8 cellular contexts compared by ENCODE assay signal in genomic region chr12:48156648-48157015, GRCh38. TPM values are rescaled to one million over a fixed set of nuclear protein-coding genes. Genes with fewer than 3 reads are reported as not detected.
A peak's percentile ranks its signal among the peaks of the same experiment; 100 is the strongest.
DNase-seq lines count a peak whose midpoint lies in the region; ATAC-seq, FAIRE-seq and TF ChIP-seq lines count a peak whose summit lies in the region.

No MANE protein-coding gene starts in this region.

- BruUV-seq in Panc1 (replicated peaks; lab: Mats Ljungman, UMichigan), result no TSS peak

- H3K4me1 Mint-ChIP-seq in CD8-positive, alpha-beta T cell (ENCODE audit: low read depth), result peaks cover 50% of the 10 kb centered on the region

- no peak for DNase-seq in CD8-positive, alpha-beta T cell
- DNase-seq in Panc1 (ENCODE audit: low read depth, low spot score), result no peak
- no peak for DNase-seq in epithelial cell of prostate (ENCODE audit: low read depth, low spot score)
- DNase-seq in osteoblast (ENCODE audit: insufficient read length, low spot score, missing footprints), result no peak
- DNase-seq in RCC 7860 (ENCODE audit: low spot score), result no peak
- DNase-seq in SHP77 treated with DMSO at 0.1 percent for 48 hours (lab: John Stamatoyannopoulos, UW), result no peak

- in situ Hi-C loops in Panc1 (cut with HindIII; ENCODE audit: low pct_unique_long_range_greater_than_20kb, low sequenced_read_pairs), result no loop called here

- peaks cover 28% of the 10 kb centered on the region for H3K79me2 ChIP-seq in osteoblast (ENCODE audit: insufficient read depth, low read length)

- TF ChIP-seq CTCF in CD8-positive, alpha-beta T cell (IDR thresholded peaks at IDR 0.05), result no peak
- TF ChIP-seq CTCF in Panc1 (IDR thresholded peaks at IDR 0.05) (no peak), osteoblast (IDR thresholded peaks at IDR 0.05; ENCODE audit: extremely low read depth, low read depth, low read length) (no peak)

- peaks cover under 1% of the 10 kb centered on the region for H3K36me3 ChIP-seq in CD8-positive, alpha-beta T cell (ENCODE audit: insufficient read depth, low read length)
- H3K36me3 ChIP-seq in Panc1 (ENCODE audit: control insufficient read depth, insufficient read depth, low read length) (no peaks in the 10 kb centered on the region; the same call in 1 of the 2 replicates), osteoblast (ENCODE audit: insufficient read depth, low read length) (peaks cover 12% of the 10 kb centered on the region)

- no peaks in the 10 kb centered on the region for H3K27me3 Mint-ChIP-seq in CD8-positive, alpha-beta T cell (ENCODE audit: low read depth)

- H3K27ac Mint-ChIP-seq in CD8-positive, alpha-beta T cell, result peak overlapping the region; percentile 99

- H2AFZ ChIP-seq in osteoblast (ENCODE audit: low read length), result peak overlapping the region; percentile 96

- H3K27ac ChIP-seq in CD8-positive, alpha-beta T cell (ENCODE audit: low read depth, low read length), result peak overlapping the region; percentile 87
- H3K27ac ChIP-seq in Panc1 (ENCODE audit: low read length), result peak overlapping the region; percentile 88
- peak overlapping the region; percentile 40 for H3K27ac ChIP-seq in epithelial cell of prostate
- H3K27ac ChIP-seq in osteoblast (ENCODE audit: low read depth, low read length), result peak overlapping the region; percentile 30

- peaks cover 15% of the 10 kb centered on the region for H3K4me1 ChIP-seq in CD8-positive, alpha-beta T cell (ENCODE audit: insufficient read depth, low read length)
- peaks cover 10% of the 10 kb centered on the region; the same call in 1 of the 2 replicates for H3K4me1 ChIP-seq in Panc1 (ENCODE audit: control insufficient read depth, insufficient read depth, low read length)
- peaks cover 11% of the 10 kb centered on the region for H3K4me1 ChIP-seq in osteoblast (ENCODE audit: insufficient read depth, low read length)

- peak overlapping the region; percentile 92 for H3K4me2 ChIP-seq in osteoblast (ENCODE audit: insufficient read depth, low read length)

- peaks cover 30% of the 10 kb centered on the region for H3K36me3 Mint-ChIP-seq in CD8-positive, alpha-beta T cell

- CTCF ChIA-PET in CD8-positive, alpha-beta T cell (lab: Charles Lee), result interaction anchor here (0.9 to 1.7 kb wide), 6 partner anchors 8 to 51 kb away, joined by 3 to 6 read pairs (median 5); partner anchors contain the start of genes CCDC184 and SENP1
- CTCF ChIA-PET in Panc1 (lab: Charles Lee), result no interaction called here

- ATAC-seq in CD8-positive, alpha-beta T cell, result no peak
- ATAC-seq in Panc1 (no peak), HG02870 (IDR thresholded peaks at IDR 0.05; ENCODE audit: unreplicated experiment) (no peak), HG03521 (IDR thresholded peaks at IDR 0.05; ENCODE audit: unreplicated experiment) (no peak)

- no peaks in the 10 kb centered on the region for H3K9me3 ChIP-seq in CD8-positive, alpha-beta T cell (ENCODE audit: low read length)
- H3K9me3 ChIP-seq in Panc1 (ENCODE audit: control insufficient read depth, insufficient read depth, low read depth, low read length), result no peaks in the 10 kb centered on the region
- H3K9me3 ChIP-seq in osteoblast (ENCODE audit: low read depth, low read length), result no peaks in the 10 kb centered on the region

- POLR2A ChIA-PET in CD8-positive, alpha-beta T cell (lab: Charles Lee), result interaction anchor here (0.6 to 2.6 kb wide), 6 partner anchors 8 to 695 kb away, joined by 3 to 29 read pairs (median 6); partner anchors contain the start of gene SENP1
- POLR2A ChIA-PET in Panc1 (lab: Charles Lee), result interaction anchor here (0.6 to 0.7 kb wide), 2 partner anchors 414 to 929 kb away, joined by 3 to 7 read pairs; no protein-coding TSS in a partner anchor

- H3K4me3 ChIP-seq in CD8-positive, alpha-beta T cell (ENCODE audit: low read depth, low read length), result peak overlapping the region; percentile 97
- H3K4me3 ChIP-seq in Panc1 (ENCODE audit: low read depth in 2 of 2, low read length in 2 of 2), result peak overlapping the region; percentile 98
- H3K4me3 ChIP-seq in osteoblast (ENCODE audit: insufficient read depth, low read length), result peak overlapping the region; percentile 94

- peak overlapping the region; percentile 98 for H3K4me3 Mint-ChIP-seq in CD8-positive, alpha-beta T cell

- no peak for FAIRE-seq in RCC 7860 (lab: Jason Lieb, UNC)

- intact Hi-C loops in CD8-positive, alpha-beta T cell (cut with DNase I, micrococcal nuclease), result loop anchor here (1.0 to 5.0 kb wide), 10 partner anchors 27 to 560 kb away; partner anchors contain the start of genes CCDC184 (in 2 of the 2), SENP1 (in 2 of the 2), CCNT1 (in 1 of the 2) and TMEM106C (in 1 of the 2)
- intact Hi-C loops in Panc1 (cut with micrococcal nuclease; ENCODE audit: unreplicated experiment), result loop anchor here (10.0 kb wide), 1 partner anchor 52 kb away; the partner anchor contains the start of gene SENP1

- no peaks in the 10 kb centered on the region for H3K27me3 ChIP-seq in CD8-positive, alpha-beta T cell (ENCODE audit: insufficient read depth, low read length)
- no peaks in the 10 kb centered on the region for H3K27me3 ChIP-seq in Panc1 (ENCODE audit: control insufficient read depth, insufficient read depth, low read length)
- H3K27me3 ChIP-seq in osteoblast (ENCODE audit: insufficient read depth, low read length), result peaks cover 4% of the 10 kb centered on the region

- H3K9me3 Mint-ChIP-seq in CD8-positive, alpha-beta T cell, result no peaks in the 10 kb centered on the region

- peaks cover 2% of the 10 kb centered on the region for H4K20me1 ChIP-seq in osteoblast (ENCODE audit: insufficient read depth, low read length)

RNA-seq across cellular contexts. Expression of gene ASB8, which starts 0.7 kb away (rescaled TPM):
- total RNA-seq in CD8-positive, alpha-beta T cell, result 10 to 100 TPM; 54.7 to 55.6 TPM
- 17.1 TPM for total RNA-seq in Panc1 (2021; ENCODE audit: unreplicated experiment)
- polyA plus RNA-seq in Panc1 (2012; ENCODE audit: insufficient read length), result 13.5 TPM
- total RNA-seq in osteoblast, result 35.5 and 35.9 TPM in 2 replicates

RNA-seq across cellular contexts. Expression of gene CCDC184, which starts 26.8 kb away (rescaled TPM):
- 1 to 10 TPM in 1 of 2 experiments, under 1 TPM in 1; 0.90 to 1.3 TPM for total RNA-seq in CD8-positive, alpha-beta T cell
- total RNA-seq in Panc1 (2021; ENCODE audit: unreplicated experiment) (0.74 TPM), osteoblast (under 0.01 TPM in 1 of 2 replicates, not detected in the other)
- polyA plus RNA-seq in Panc1 (2012; ENCODE audit: insufficient read length), result 0.99 TPM

RNA-seq across cellular contexts. Expression of gene PFKM, which starts 37.5 kb away (rescaled TPM):
- total RNA-seq in CD8-positive, alpha-beta T cell, result 1 to 10 TPM; 6.0 to 6.9 TPM
- 56.1 TPM for total RNA-seq in Panc1 (2021; ENCODE audit: unreplicated experiment)
- polyA plus RNA-seq in Panc1 (2012; ENCODE audit: insufficient read length), result 45.8 TPM
- 64.8 and 81.0 TPM in 2 replicates for total RNA-seq in osteoblast

RNA-seq across cellular contexts. Expression of gene OR10AD1, which starts 46.5 kb away (rescaled TPM):
- not detected for total RNA-seq in CD8-positive, alpha-beta T cell
- total RNA-seq in Panc1 (2021; ENCODE audit: unreplicated experiment) (not detected), osteoblast (not detected in 2 replicates)
- polyA plus RNA-seq in Panc1 (2012; ENCODE audit: insufficient read length), result 0.23 TPM

RNA-seq across cellular contexts. Expression of gene SENP1, which starts 50.8 kb away (rescaled TPM):
- 10 to 100 TPM; 24.4 to 24.6 TPM for total RNA-seq in CD8-positive, alpha-beta T cell
- total RNA-seq in Panc1 (2021; ENCODE audit: unreplicated experiment) (35.2 TPM), osteoblast (23.9 and 27.4 TPM in 2 replicates)
- polyA plus RNA-seq in Panc1 (2012; ENCODE audit: insufficient read length), result 6.1 TPM

Comparison
In these comparisons a context has a peak if more than half of its experiments do, and no peak if none do; other contexts are left out.
1. H3K27ac ChIP-seq: peak in every context shown above with its lines; median percentile 88 in Panc1; 87 in CD8-positive, alpha-beta T cell; 40 in epithelial cell of prostate; 30 in osteoblast.